9 cellular contexts compared by ENCODE assay signal in the genomic region with DNA sequence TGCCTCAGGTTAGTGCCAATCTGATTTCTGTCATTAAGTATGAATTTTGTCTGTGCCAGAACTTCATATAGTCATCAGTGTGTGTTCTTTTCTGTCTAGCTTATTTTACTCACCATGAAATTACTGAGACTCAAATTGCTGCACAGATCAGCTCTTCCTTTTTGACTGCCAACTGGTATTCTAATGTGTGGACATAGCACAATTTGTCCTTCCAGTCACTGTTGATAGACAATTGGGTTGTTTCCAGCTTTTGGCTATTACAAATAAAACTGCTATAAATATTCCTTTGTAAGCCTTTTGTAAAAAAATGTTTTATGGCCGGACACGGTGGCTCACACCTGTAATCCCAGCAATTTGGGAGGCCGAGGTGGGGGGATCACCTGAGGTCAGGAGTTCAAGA. TPM values are rescaled to one million over a fixed set of nuclear protein-coding genes. Genes with fewer than 3 reads are reported as not detected.
"Had no signal": no experiment of that assay in that cellular context is flagged by ENCODE, and none has a peak within 500 bp of the region (broad histone marks: within the 10 kb centered on the region; RNA-seq: fewer than 3 reads in every experiment).

No MANE protein-coding gene starts in this region.

- FAIRE-seq: G401.6, GM12878, GM12891, GM12892, GM18507, GM19239 had no signal

- ATAC-seq: GM12878 had no signal

- H3K4me3 ChIP-seq: GM12878 had no signal

- DNase-seq: GDM1, GF-D8 had no signal

RNA-seq across cellular contexts. Expression of gene ALKAL2, which starts 31.8 kb away (rescaled TPM):
- total RNA-seq: G401, GM12878 had no signal
